Comparison of ENCODE assay signal across 1 cellular context in the genomic region with DNA sequence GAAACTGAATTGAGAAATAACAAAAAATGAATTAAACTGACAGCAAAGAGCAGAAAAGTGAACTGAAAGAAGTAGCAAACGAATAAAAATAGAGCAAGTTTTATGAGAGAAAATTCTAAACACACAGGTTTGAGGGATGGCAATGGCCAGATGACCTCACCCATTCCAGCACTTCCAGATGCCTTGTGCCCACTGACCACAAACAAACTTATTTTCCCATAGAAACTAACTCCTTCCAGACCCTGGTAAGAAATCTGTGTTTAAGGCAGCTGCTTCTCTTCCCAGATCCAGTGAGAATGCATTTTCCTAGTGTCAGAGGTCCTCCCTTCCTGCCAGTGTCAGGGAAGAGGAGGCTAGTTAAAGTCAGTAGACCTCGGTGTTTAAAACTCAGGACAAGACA.
TF ChIP-seq lines count a peak whose summit lies in the region.

No MANE protein-coding gene starts in this region.

TF ChIP-seq in HepG2, 621 proteins besides CTCF, POLR2A, EP300 and RAD21:
- TF ChIP-seq, protein P1, sequence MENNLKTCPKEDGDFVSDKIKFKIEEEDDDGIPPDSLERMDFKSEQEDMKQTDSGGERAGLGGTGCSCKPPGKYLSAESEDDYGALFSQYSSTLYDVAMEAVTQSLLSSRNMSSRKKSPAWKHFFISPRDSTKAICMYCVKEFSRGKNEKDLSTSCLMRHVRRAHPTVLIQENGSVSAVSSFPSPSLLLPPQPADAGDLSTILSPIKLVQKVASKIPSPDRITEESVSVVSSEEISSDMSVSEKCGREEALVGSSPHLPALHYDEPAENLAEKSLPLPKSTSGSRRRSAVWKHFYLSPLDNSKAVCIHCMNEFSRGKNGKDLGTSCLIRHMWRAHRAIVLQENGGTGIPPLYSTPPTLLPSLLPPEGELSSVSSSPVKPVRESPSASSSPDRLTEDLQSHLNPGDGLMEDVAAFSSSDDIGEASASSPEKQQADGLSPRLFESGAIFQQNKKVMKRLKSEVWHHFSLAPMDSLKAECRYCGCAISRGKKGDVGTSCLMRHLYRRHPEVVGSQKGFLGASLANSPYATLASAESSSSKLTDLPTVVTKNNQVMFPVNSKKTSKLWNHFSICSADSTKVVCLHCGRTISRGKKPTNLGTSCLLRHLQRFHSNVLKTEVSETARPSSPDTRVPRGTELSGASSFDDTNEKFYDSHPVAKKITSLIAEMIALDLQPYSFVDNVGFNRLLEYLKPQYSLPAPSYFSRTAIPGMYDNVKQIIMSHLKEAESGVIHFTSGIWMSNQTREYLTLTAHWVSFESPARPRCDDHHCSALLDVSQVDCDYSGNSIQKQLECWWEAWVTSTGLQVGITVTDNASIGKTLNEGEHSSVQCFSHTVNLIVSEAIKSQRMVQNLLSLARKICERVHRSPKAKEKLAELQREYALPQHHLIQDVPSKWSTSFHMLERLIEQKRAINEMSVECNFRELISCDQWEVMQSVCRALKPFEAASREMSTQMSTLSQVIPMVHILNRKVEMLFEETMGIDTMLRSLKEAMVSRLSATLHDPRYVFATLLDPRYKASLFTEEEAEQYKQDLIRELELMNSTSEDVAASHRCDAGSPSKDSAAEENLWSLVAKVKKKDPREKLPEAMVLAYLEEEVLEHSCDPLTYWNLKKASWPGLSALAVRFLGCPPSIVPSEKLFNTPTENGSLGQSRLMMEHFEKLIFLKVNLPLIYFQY (CRISPR knock-in tag; IDR thresholded peaks at IDR 0.05; ENCODE audit: borderline replicate concordance) = no peak
- TF ChIP-seq ZNF749 (CRISPR knock-in tag; IDR thresholded peaks at IDR 0.05; ENCODE audit: borderline replicate concordance) (no peak), YEATS4 (CRISPR knock-in tag; IDR thresholded peaks at IDR 0.05; ENCODE audit: borderline replicate concordance) (no peak), KAT7 (CRISPR knock-in tag; IDR thresholded peaks at IDR 0.05; ENCODE audit: borderline replicate concordance) (no peak), ZNF235 (CRISPR knock-in tag; IDR thresholded peaks at IDR 0.05; ENCODE audit: borderline replicate concordance) (no peak), NR2F1 (CRISPR knock-in tag; IDR thresholded peaks at IDR 0.05) (no peak), U2AF2 (IDR thresholded peaks at IDR 0.05; ENCODE audit: low read depth, low read length) (no peak), MAFG (CRISPR knock-in tag; IDR thresholded peaks at IDR 0.05) (no peak), ZBTB38 (CRISPR knock-in tag; IDR thresholded peaks at IDR 0.05) (no peak), ZNF251 (CRISPR knock-in tag; IDR thresholded peaks at IDR 0.05) (no peak), FLYWCH1 (CRISPR knock-in tag; IDR thresholded peaks at IDR 0.05) (no peak), ZNF138 (CRISPR knock-in tag; IDR thresholded peaks at IDR 0.05; ENCODE audit: low read depth) (no peak), ZNF782 (CRISPR knock-in tag; IDR thresholded peaks at IDR 0.05; ENCODE audit: borderline replicate concordance) (no peak), ZNF543 (CRISPR knock-in tag; IDR thresholded peaks at IDR 0.05) (no peak), TOPORS (CRISPR knock-in tag; IDR thresholded peaks at IDR 0.05) (no peak), RXRA (CRISPR knock-in tag; IDR thresholded peaks at IDR 0.05) (no peak), SRSF9 (IDR thresholded peaks at IDR 0.05; ENCODE audit: borderline replicate concordance, insufficient read depth, low read depth, low read length, poor library complexity, severe bottlenecking) (no peak), SPEN (CRISPR knock-in tag; IDR thresholded peaks at IDR 0.05; ENCODE audit: low read depth) (no peak)
- TF ChIP-seq, protein P2, sequence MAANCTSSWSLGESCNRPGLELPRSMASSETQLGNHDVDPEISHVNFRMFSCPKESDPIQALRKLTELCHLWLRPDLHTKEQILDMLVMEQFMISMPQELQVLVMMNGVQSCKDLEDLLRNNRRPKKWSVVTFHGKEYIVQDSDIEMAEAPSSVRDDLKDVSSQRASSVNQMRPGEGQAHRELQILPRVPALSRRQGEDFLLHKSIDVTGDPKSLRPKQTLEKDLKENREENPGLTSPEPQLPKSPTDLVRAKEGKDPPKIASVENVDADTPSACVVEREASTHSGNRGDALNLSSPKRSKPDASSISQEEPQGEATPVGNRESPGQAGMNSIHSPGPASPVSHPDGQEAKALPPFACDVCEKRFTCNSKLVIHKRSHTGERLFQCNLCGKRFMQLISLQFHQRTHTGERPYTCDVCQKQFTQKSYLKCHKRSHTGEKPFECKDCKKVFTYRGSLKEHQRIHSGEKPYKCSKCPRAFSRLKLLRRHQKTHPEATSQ (CRISPR knock-in tag; IDR thresholded peaks at IDR 0.05; ENCODE audit: borderline replicate concordance) = no peak
- TF ChIP-seq, protein P3, sequence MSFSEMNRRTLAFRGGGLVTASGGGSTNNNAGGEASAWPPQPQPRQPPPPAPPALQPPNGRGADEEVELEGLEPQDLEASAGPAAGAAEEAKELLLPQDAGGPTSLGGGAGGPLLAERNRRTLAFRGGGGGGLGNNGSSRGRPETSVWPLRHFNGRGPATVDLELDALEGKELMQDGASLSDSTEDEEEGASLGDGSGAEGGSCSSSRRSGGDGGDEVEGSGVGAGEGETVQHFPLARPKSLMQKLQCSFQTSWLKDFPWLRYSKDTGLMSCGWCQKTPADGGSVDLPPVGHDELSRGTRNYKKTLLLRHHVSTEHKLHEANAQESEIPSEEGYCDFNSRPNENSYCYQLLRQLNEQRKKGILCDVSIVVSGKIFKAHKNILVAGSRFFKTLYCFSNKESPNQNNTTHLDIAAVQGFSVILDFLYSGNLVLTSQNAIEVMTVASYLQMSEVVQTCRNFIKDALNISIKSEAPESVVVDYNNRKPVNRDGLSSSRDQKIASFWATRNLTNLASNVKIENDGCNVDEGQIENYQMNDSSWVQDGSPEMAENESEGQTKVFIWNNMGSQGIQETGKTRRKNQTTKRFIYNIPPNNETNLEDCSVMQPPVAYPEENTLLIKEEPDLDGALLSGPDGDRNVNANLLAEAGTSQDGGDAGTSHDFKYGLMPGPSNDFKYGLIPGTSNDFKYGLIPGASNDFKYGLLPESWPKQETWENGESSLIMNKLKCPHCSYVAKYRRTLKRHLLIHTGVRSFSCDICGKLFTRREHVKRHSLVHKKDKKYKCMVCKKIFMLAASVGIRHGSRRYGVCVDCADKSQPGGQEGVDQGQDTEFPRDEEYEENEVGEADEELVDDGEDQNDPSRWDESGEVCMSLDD (CRISPR knock-in tag; IDR thresholded peaks at IDR 0.05; ENCODE audit: borderline replicate concordance) = no peak
